1 cellular context compared by ENCODE assay signal in genomic region chr22:23913306-23913660, GRCh38.
TF ChIP-seq lines count a peak whose summit lies in the region.

No MANE protein-coding gene starts in this region.

TF ChIP-seq in endothelial cell of umbilical vein, 7 proteins besides CTCF, POLR2A, EP300 and RAD21:
- no peak for TF ChIP-seq MYC (IDR thresholded peaks at IDR 0.05; ENCODE audit: low read depth, low read length)
- TF ChIP-seq POLR2AphosphoS5 (IDR thresholded peaks at IDR 0.05; ENCODE audit: insufficient read depth, low read depth, low read length): no peak
- no peak for TF ChIP-seq GATA2 (IDR thresholded peaks at IDR 0.05; ENCODE audit: insufficient read depth, insufficient read length, low read depth, low read length)
- no peak for TF ChIP-seq EZH2 (IDR thresholded peaks at IDR 0.05; ENCODE audit: borderline replicate concordance, low read depth, low read length, severe bottlenecking)
- TF ChIP-seq JUN (IDR thresholded peaks at IDR 0.05; ENCODE audit: borderline replicate concordance, insufficient read depth, insufficient read length, low read depth): no peak
- TF ChIP-seq FOS (IDR thresholded peaks at IDR 0.05; ENCODE audit: borderline replicate concordance, insufficient read depth, low read length): no peak
- TF ChIP-seq, protein P1, sequence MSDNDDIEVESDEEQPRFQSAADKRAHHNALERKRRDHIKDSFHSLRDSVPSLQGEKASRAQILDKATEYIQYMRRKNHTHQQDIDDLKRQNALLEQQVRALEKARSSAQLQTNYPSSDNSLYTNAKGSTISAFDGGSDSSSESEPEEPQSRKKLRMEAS (IDR thresholded peaks at IDR 0.05; ENCODE audit: insufficient read depth, insufficient read length): no peak
